ENCODE assay signal across 9 cellular contexts in genomic region chr9:37963936-37964739, GRCh38.
A peak's percentile ranks its signal among the peaks of the same experiment; 100 is the strongest.
DNase-seq lines count a peak whose midpoint lies in the region; ATAC-seq and TF ChIP-seq lines count a peak whose summit lies in the region.
"Had no signal": no experiment of that assay in that cellular context is flagged by ENCODE, and none has a peak within 500 bp of the region (broad histone marks: within the 10 kb centered on the region; RNA-seq: fewer than 3 reads in every experiment).

No MANE protein-coding gene starts in this region.

- no peaks in the 10 kb centered on the region for H3K36me3 Mint-ChIP-seq in effector memory CD8-positive, alpha-beta T cell (ENCODE audit: insufficient read depth)

- H3K4me1 ChIP-seq in body of pancreas: peaks cover 77% of the 10 kb centered on the region

- H3K9me3 ChIP-seq in body of pancreas: no peaks in the 10 kb centered on the region

- H3K27me3 Mint-ChIP-seq in effector memory CD8-positive, alpha-beta T cell: no peaks in the 10 kb centered on the region

- no peak overlapping the region for H3K27ac Mint-ChIP-seq in effector memory CD8-positive, alpha-beta T cell

- no peaks in the 10 kb centered on the region for H3K9me3 Mint-ChIP-seq in effector memory CD8-positive, alpha-beta T cell

- intact Hi-C loops in body of pancreas (cut with DNase I): loop anchor here (10.0 kb wide), 1 partner anchor 51 kb away; no protein-coding TSS in a partner anchor
- intact Hi-C loops in left colon (cut with DNase I, micrococcal nuclease): no loop called here

- peak in 2 of 3 donors; percentile 51 for TF ChIP-seq POLR2A in body of pancreas (IDR thresholded peaks at IDR 0.05)

- 16 to 35% methylated on average over 15 of the region's 15 CpGs for WGBS in body of pancreas, 2 donors

- peak overlapping the region; percentile 94 to 99 (median 97) for H3K27ac ChIP-seq in body of pancreas

- no peak overlapping the region for H3K4me3 Mint-ChIP-seq in effector memory CD8-positive, alpha-beta T cell

- no peak for TF ChIP-seq CTCF in body of pancreas (IDR thresholded peaks at IDR 0.05)

- no peaks in the 10 kb centered on the region for H3K27me3 ChIP-seq in body of pancreas

- DNase-seq in Ammon's horn (ENCODE audit: low spot score) (peak; percentile 95), NCI-H2081 treated with DMSO at 0.1 percent for 48 hours (lab: John Stamatoyannopoulos, UW) (peak; percentile 19), body of pancreas (peak; percentile 71 to 89 (median 82)), left colon (peak; percentile 52 to 71), ureter (ENCODE audit: low spot score) (peak; percentile 59), CD1c-positive myeloid dendritic cell (ENCODE audit: extremely low spot score) (no peak)
- no peak for DNase-seq in effector memory CD8-positive, alpha-beta T cell
- DNase-seq in activated CD4-positive, CD25-positive, alpha-beta regulatory T cell treated with anti-CD3 and anti-CD28 coated beads, Interleukin-2, amount 50 U/mL, for 72 hours: no peak

- ATAC-seq in body of pancreas (peak; percentile 64), left colon (peak; percentile 63)
- ATAC-seq in effector memory CD8-positive, alpha-beta T cell (replicated peaks): no peak

- no peak overlapping the region for H3K4me3 ChIP-seq in body of pancreas
- H3K4me3 ChIP-seq: GM12878 had no signal

- peaks cover 4 to 9% of the 10 kb centered on the region in 2 donors for H3K4me1 Mint-ChIP-seq in effector memory CD8-positive, alpha-beta T cell (ENCODE audit: low read depth in 2 of 2)

- H3K36me3 ChIP-seq in body of pancreas (replicated peaks in 1 of 2; ENCODE audit: insufficient read depth in 1 of 2, low read depth in 2 of 2): no peaks in the 10 kb centered on the region

Comparison
In these comparisons a context has a peak if more than half of its experiments do, and no peak if none do; other contexts are left out.
1. DNase-seq: peak in Ammon's horn (single experiment), NCI-H2081 treated with DMSO at 0.1 percent for 48 hours (single experiment), body of pancreas (4 of 4), left colon (2 of 2) and ureter (single experiment); none in CD1c-positive myeloid dendritic cell (single experiment), effector memory CD8-positive, alpha-beta T cell (0 of 3) and activated CD4-positive, CD25-positive, alpha-beta regulatory T cell treated with anti-CD3 and anti-CD28 coated beads, Interleukin-2, amount 50 U/mL, for 72 hours (single experiment).